1 cellular context compared by ENCODE assay signal in genomic region chr6:169420912-169421543, GRCh38.
A peak's percentile ranks its signal among the peaks of the same experiment; 100 is the strongest.
TF ChIP-seq lines count a peak whose summit lies in the region.

No MANE protein-coding gene starts in this region.

TF ChIP-seq in K562, 482 proteins besides CTCF, POLR2A, EP300 and RAD21 (continued from another document):
- no peak for TF ChIP-seq EZH2 (IDR thresholded peaks at IDR 0.05; ENCODE audit: borderline replicate concordance, low read depth, low read length)
- TF ChIP-seq POLR2H (tag; IDR thresholded peaks at IDR 0.05; ENCODE audit: low read depth), result no peak
- no peak for TF ChIP-seq ATF1 (CRISPR knock-in tag; IDR thresholded peaks at IDR 0.05)
- TF ChIP-seq ATF1 (tag; IDR thresholded peaks at IDR 0.05), result 0 out of 2 replicates have a peak, but pooled peaks have one; percentile 20
